ENCODE assay signal across 29 cellular contexts in genomic region chr10:54148508-54148907, GRCh38.
"Had no signal": no experiment of that assay in that cellular context is flagged by ENCODE, and none has a peak within 500 bp of the region (broad histone marks: within the 10 kb centered on the region; RNA-seq: fewer than 3 reads in every experiment).

No MANE protein-coding gene starts in this region.

- H3K36me3 Mint-ChIP-seq: stimulated activated effector memory CD8-positive, alpha-beta T cell treated with anti-CD3 and anti-CD28 coated beads, Interleukin-12 subunit alpha, Interleukin-12 subunit beta, amount 100 ng/mL, for 72 hours; stimulated activated memory B cell treated with anti-CD40 and anti-IgM and Interleukin-4, amounts not matched to agents 10 μg/mL and 1 μg/mL and 100 μg/mL, for 72 hours; stimulated activated naive B cell treated with anti-CD40 and anti-IgM and Interleukin-4, amounts not matched to agents 10 μg/mL and 1 μg/mL and 100 μg/mL, for 72 hours; type B pancreatic cell had no signal

- H3K4me3 ChIP-seq: stomach, suprapubic skin, testis, thoracic aorta, thyroid gland, tibial artery, tibial nerve, transverse colon, upper lobe of left lung, upper lobe of right lung, uterus, vagina had no signal

- H3K4me1 Mint-ChIP-seq: stimulated activated effector memory CD8-positive, alpha-beta T cell treated with anti-CD3 and anti-CD28 coated beads, Interleukin-12 subunit alpha, Interleukin-12 subunit beta, amount 100 ng/mL, for 72 hours; stimulated activated memory B cell treated with anti-CD40 and anti-IgM and Interleukin-4, amounts not matched to agents 10 μg/mL and 1 μg/mL and 100 μg/mL, for 72 hours; stimulated activated naive B cell treated with anti-CD40 and anti-IgM and Interleukin-4, amounts not matched to agents 10 μg/mL and 1 μg/mL and 100 μg/mL, for 72 hours; stimulated activated naive CD8-positive, alpha-beta T cell treated with anti-CD3 and anti-CD28 coated beads, Interleukin-15, amount 100 ng/mL, for 72 hours had no signal

- DNase-seq: stimulated activated CD4-positive, alpha-beta T cell treated with anti-CD3 and anti-CD28 coated beads, Interleukin-2, amount 100 ng/mL, for 48 hours; stimulated activated CD4-positive, alpha-beta T cell treated with anti-CD3 and anti-CD28 coated beads, Interleukin-4, amount 100 ng/mL, for 1 hour; stimulated activated CD4-positive, alpha-beta T cell treated with anti-CD3 and anti-CD28 coated beads, Interleukin-4, amount 100 ng/mL, for 24 hours; stimulated activated CD4-positive, alpha-beta T cell treated with anti-CD3 and anti-CD28 coated beads, Interleukin-4, amount 100 ng/mL, for 4 hours; stimulated activated CD8-positive, alpha-beta memory T cell treated with anti-CD3 and anti-CD28 coated beads, Interleukin-4, amount 100 ng/mL, for 48 hours; stimulated activated naive B cell treated with anti-CD40 and anti-IgM and Interleukin-4, amounts not matched to agents 10 μg/mL and 1 μg/mL and 100 μg/mL, for 72 hours; stimulated activated naive CD4-positive, alpha-beta T cell; stimulated activated naive CD4-positive, alpha-beta T cell treated with Interleukin-2 at 50 U/mL for 16 hours; stimulated activated naive CD8-positive, alpha-beta T cell treated with anti-CD3 and anti-CD28 coated beads, Interleukin-15, amount 100 ng/mL, for 72 hours; stimulated activated naive CD8-positive, alpha-beta T cell treated with anti-CD3 and anti-CD28 coated beads, Interleukin-15, Interleukin-2, amounts not matched to agents 100 U/mL and 50 U/mL, for 24 hours; stomach; substantia nigra; testis; thyroid gland; tibial artery; transverse colon; trophoblast cell; upper lobe of left lung; upper lobe of right lung; uterus had no signal

- H3K9me3 ChIP-seq: stomach, testis, thoracic aorta, thyroid gland, tibial artery, tibial nerve, transverse colon, upper lobe of left lung, upper lobe of right lung, uterus, vagina had no signal

- H3K27ac Mint-ChIP-seq: stimulated activated effector memory CD8-positive, alpha-beta T cell treated with anti-CD3 and anti-CD28 coated beads, Interleukin-12 subunit alpha, Interleukin-12 subunit beta, amount 100 ng/mL, for 72 hours; stimulated activated memory B cell treated with anti-CD40 and anti-IgM and Interleukin-4, amounts not matched to agents 10 μg/mL and 1 μg/mL and 100 μg/mL, for 72 hours; stimulated activated naive B cell treated with anti-CD40 and anti-IgM and Interleukin-4, amounts not matched to agents 10 μg/mL and 1 μg/mL and 100 μg/mL, for 72 hours; stimulated activated naive CD8-positive, alpha-beta T cell treated with anti-CD3 and anti-CD28 coated beads, Interleukin-15, amount 100 ng/mL, for 72 hours; stimulated activated naive CD8-positive, alpha-beta T cell treated with anti-CD3 and anti-CD28 coated beads, Interleukin-15, Interleukin-2, amounts not matched to agents 100 ng/mL and 50 ng/mL, for 24 hours; type B pancreatic cell had no signal

- H3K27me3 ChIP-seq: stomach, suprapubic skin, testis, thyroid gland, tibial artery, tibial nerve, transverse colon, upper lobe of left lung, upper lobe of right lung, uterus, vagina had no signal

- H3K36me3 ChIP-seq: stomach, suprapubic skin, thoracic aorta, thyroid gland, tibial artery, tibial nerve, transverse colon, upper lobe of left lung, upper lobe of right lung, vagina had no signal

- H3K4me3 Mint-ChIP-seq: stimulated activated effector memory CD8-positive, alpha-beta T cell treated with anti-CD3 and anti-CD28 coated beads, Interleukin-12 subunit alpha, Interleukin-12 subunit beta, amount 100 ng/mL, for 72 hours; stimulated activated memory B cell treated with anti-CD40 and anti-IgM and Interleukin-4, amounts not matched to agents 10 μg/mL and 1 μg/mL and 100 μg/mL, for 72 hours; stimulated activated naive B cell treated with anti-CD40 and anti-IgM and Interleukin-4, amounts not matched to agents 10 μg/mL and 1 μg/mL and 100 μg/mL, for 72 hours; stimulated activated naive CD8-positive, alpha-beta T cell treated with anti-CD3 and anti-CD28 coated beads, Interleukin-15, amount 100 ng/mL, for 72 hours; stimulated activated naive CD8-positive, alpha-beta T cell treated with anti-CD3 and anti-CD28 coated beads, Interleukin-15, Interleukin-2, amounts not matched to agents 100 ng/mL and 50 ng/mL, for 24 hours; type B pancreatic cell had no signal

- H3K4me1 ChIP-seq: stomach, suprapubic skin, testis, thyroid gland, tibial artery, tibial nerve, transverse colon, upper lobe of left lung, upper lobe of right lung, uterus, vagina had no signal

- ATAC-seq: stimulated activated effector memory CD8-positive, alpha-beta T cell treated with anti-CD3 and anti-CD28 coated beads, Interleukin-12 subunit alpha, Interleukin-12 subunit beta, amount 100 ng/mL, for 72 hours; stimulated activated memory B cell treated with anti-CD40 and anti-IgM and Interleukin-4, amounts not matched to agents 10 μg/mL and 1 μg/mL and 100 μg/mL, for 72 hours; stimulated activated naive B cell treated with anti-CD40 and anti-IgM and Interleukin-4, amounts not matched to agents 10 μg/mL and 1 μg/mL and 100 μg/mL, for 72 hours; stimulated activated naive CD8-positive, alpha-beta T cell treated with anti-CD3 and anti-CD28 coated beads, Interleukin-15, amount 100 ng/mL, for 72 hours; stimulated activated naive CD8-positive, alpha-beta T cell treated with anti-CD3 and anti-CD28 coated beads, Interleukin-15, Interleukin-2, amounts not matched to agents 100 U/mL and 50 U/mL, for 24 hours; upper lobe of right lung had no signal

- FAIRE-seq: urothelium cell line had no signal

- H3K27ac ChIP-seq: stomach, suprapubic skin, testis, thoracic aorta, thyroid gland, tibial artery, tibial nerve, transverse colon, upper lobe of left lung, upper lobe of right lung, uterus, vagina had no signal

- H3K27me3 Mint-ChIP-seq: stimulated activated memory B cell treated with anti-CD40 and anti-IgM and Interleukin-4, amounts not matched to agents 10 μg/mL and 1 μg/mL and 100 μg/mL, for 72 hours; stimulated activated naive B cell treated with anti-CD40 and anti-IgM and Interleukin-4, amounts not matched to agents 10 μg/mL and 1 μg/mL and 100 μg/mL, for 72 hours; stimulated activated naive CD8-positive, alpha-beta T cell treated with anti-CD3 and anti-CD28 coated beads, Interleukin-15, amount 100 ng/mL, for 72 hours; stimulated activated naive CD8-positive, alpha-beta T cell treated with anti-CD3 and anti-CD28 coated beads, Interleukin-15, Interleukin-2, amounts not matched to agents 100 ng/mL and 50 ng/mL, for 24 hours; type B pancreatic cell had no signal
